Comparison of ENCODE assay signal across 8 cellular contexts in genomic region chr21:25895565-25896205, GRCh38.
A peak's percentile ranks its signal among the peaks of the same experiment; 100 is the strongest.
DNase-seq lines count a peak whose midpoint lies in the region; ATAC-seq, FAIRE-seq and TF ChIP-seq lines count a peak whose summit lies in the region.

No MANE protein-coding gene starts in this region.

- dilution Hi-C loops in keratinocyte (cut with MboI; ENCODE audit: extremely low pct_ligation_motif_present, low sequenced_read_pairs): no loop called here

- H3K4me3 ChIP-seq in keratinocyte (ENCODE audit: control insufficient read depth in 2 of 3, extremely low read depth in 1 of 3, insufficient read depth in 2 of 3, low read depth in 1 of 3, low read length in 3 of 3): no peak overlapping the region
- no peak overlapping the region for H3K4me3 ChIP-seq in upper lobe of right lung

- no peak overlapping the region for H3K9ac ChIP-seq in keratinocyte (ENCODE audit: control insufficient read depth, extremely low read depth, insufficient read depth, low read length)

- H3K36me3 ChIP-seq in keratinocyte (ENCODE audit: control insufficient read depth in 2 of 2, extremely low read depth in 1 of 2, insufficient read depth in 2 of 2, low read length in 2 of 2): peaks cover 31 to 33% of the 10 kb centered on the region in 2 experiments
- peaks cover 9% of the 10 kb centered on the region for H3K36me3 ChIP-seq in upper lobe of right lung

- ATAC-seq in GM18498 (IDR thresholded peaks at IDR 0.05; ENCODE audit: unreplicated experiment) (peak; percentile 90), HG02973 (IDR thresholded peaks at IDR 0.05; ENCODE audit: unreplicated experiment) (peak; percentile 86), upper lobe of right lung (peak; percentile 73)

- TF ChIP-seq CTCF in keratinocyte (optimal IDR thresholded peaks at IDR 0.05 in 1 of 3, IDR thresholded peaks at IDR 0.05 in 1 of 3, conservative IDR thresholded peaks at IDR 0.05 in 1 of 3; ENCODE audit: extremely low read depth in 1 of 3, insufficient read depth in 2 of 3, low read length in 3 of 3) (peak; percentile 35 to 53 (median 52)), upper lobe of right lung (IDR thresholded peaks at IDR 0.05) (peak; percentile 57)

- no peaks in the 10 kb centered on the region for H3K79me2 ChIP-seq in keratinocyte (ENCODE audit: control insufficient read depth, insufficient read depth, low read length)

- intact Hi-C loops in upper lobe of right lung (cut with DNase I): no loop called here

- no peaks in the 10 kb centered on the region for H3K9me1 ChIP-seq in keratinocyte (ENCODE audit: control insufficient read depth, extremely low read depth, insufficient read depth, low read length)

- no peak for FAIRE-seq in keratinocyte (lab: Jason Lieb, UNC)

- H2AFZ ChIP-seq in keratinocyte (ENCODE audit: control insufficient read depth, low read length): no peak overlapping the region

- DNase-seq in A172 (ENCODE audit: low spot score) (peak; percentile 53), NCI-H226 (peak; percentile 21), astrocyte of the hippocampus (ENCODE audit: low read depth, low spot score) (peak; percentile 49), keratinocyte (ENCODE audit: low read depth, low spot score) (no peak), upper lobe of right lung (no peak), DMS153 treated with DMSO at 0.1 percent for 48 hours (lab: John Stamatoyannopoulos, UW; ENCODE audit: unreplicated experiment) (no peak)

- H3K9me3 ChIP-seq in keratinocyte (ENCODE audit: control insufficient read depth, low read depth, low read length): no peaks in the 10 kb centered on the region
- H3K9me3 ChIP-seq in upper lobe of right lung: no peaks in the 10 kb centered on the region

- H3K27ac ChIP-seq in keratinocyte (ENCODE audit: control insufficient read depth, insufficient read depth, low read length) (no peak overlapping the region), upper lobe of right lung (no peak overlapping the region)

- peaks cover 12% of the 10 kb centered on the region for H3K4me1 ChIP-seq in keratinocyte (ENCODE audit: control insufficient read depth, extremely low read depth, insufficient read depth, low read length)
- H3K4me1 ChIP-seq in upper lobe of right lung: no peaks in the 10 kb centered on the region

- no peaks in the 10 kb centered on the region for H3K27me3 ChIP-seq in keratinocyte (ENCODE audit: control insufficient read depth, extremely low read depth, insufficient read depth, low read length)
- H3K27me3 ChIP-seq in upper lobe of right lung: no peaks in the 10 kb centered on the region

- no peak overlapping the region for H3K4me2 ChIP-seq in keratinocyte (ENCODE audit: control insufficient read depth, extremely low read depth, insufficient read depth, low read depth, low read length)

- no peaks in the 10 kb centered on the region for H4K20me1 ChIP-seq in keratinocyte (ENCODE audit: control insufficient read depth, extremely low read depth, insufficient read depth, low read length)

Comparison
In these comparisons a context has a peak if more than half of its experiments do, and no peak if none do; other contexts are left out.
1. DNase-seq: peak in A172 (single experiment), NCI-H226 (single experiment) and astrocyte of the hippocampus (single experiment); none in keratinocyte (single experiment), upper lobe of right lung (single experiment) and DMS153 treated with DMSO at 0.1 percent for 48 hours (single experiment).
2. Peak in every context shown above with its lines, with median percentiles within 50 percentile points of each other: ATAC-seq.